25 cellular contexts compared by ENCODE assay signal in genomic region chr9:8533681-8534080, GRCh38.
"Had no signal": no experiment of that assay in that cellular context is flagged by ENCODE, and none has a peak within 500 bp of the region (broad histone marks: within the 10 kb centered on the region; RNA-seq: fewer than 3 reads in every experiment).

No MANE protein-coding gene starts in this region.

- H3K27me3 ChIP-seq: neutrophil, right atrium auricular region, right lobe of liver, stomach, suprapubic skin, tibial artery, uterus had no signal

- H3K9ac ChIP-seq: parathyroid adenoma had no signal

- H3K79me2 ChIP-seq: parathyroid adenoma had no signal

- DNase-seq: hypothalamus; immature natural killer cell; kidney; left ventricle myocardium inferior; naive thymus-derived CD8-positive, alpha-beta T cell; occipital lobe; psoas muscle; right lobe of liver; stimulated activated CD4-positive, alpha-beta T cell treated with anti-CD3 and anti-CD28 coated beads, Interleukin-12 subunit alpha, Interleukin-12 subunit beta, amount 100 ng/mL, for 4 hours; stimulated activated CD4-positive, alpha-beta T cell treated with anti-CD3 and anti-CD28 coated beads, Interleukin-15, amount 100 ng/mL, for 24 hours; stimulated activated CD4-positive, alpha-beta T cell treated with anti-CD3 and anti-CD28 coated beads, Interleukin-2, amount 100 ng/mL, for 24 hours; stimulated activated CD4-positive, alpha-beta T cell treated with anti-CD3 and anti-CD28 coated beads, Interleukin-4, amount 100 ng/mL, for 1 hour; stimulated activated naive B cell treated with anti-CD40 and anti-IgM and Interleukin-4, amounts not matched to agents 10 μg/mL and 1 μg/mL and 100 μg/mL, for 72 hours; stimulated activated naive CD8-positive, alpha-beta T cell treated with anti-CD3 and anti-CD28 coated beads, Interleukin-15, Interleukin-2, amounts not matched to agents 100 U/mL and 50 U/mL, for 24 hours; stomach; tibial artery; uterus had no signal

- H3K27ac ChIP-seq: left ventricle myocardium inferior, neutrophil, parathyroid adenoma, psoas muscle, right atrium auricular region, right lobe of liver, skin epidermis, stomach, suprapubic skin, thoracic aorta, tibial artery, uterus had no signal

- H3K36me3 ChIP-seq: left ventricle myocardium inferior, neutrophil, right atrium auricular region, right lobe of liver, stomach, suprapubic skin, thoracic aorta, tibial artery, uterus had no signal

- ATAC-seq: naive thymus-derived CD8-positive, alpha-beta T cell; psoas muscle; right lobe of liver; stimulated activated naive B cell treated with anti-CD40 and anti-IgM and Interleukin-4, amounts not matched to agents 10 μg/mL and 1 μg/mL and 100 μg/mL, for 72 hours; stimulated activated naive CD8-positive, alpha-beta T cell treated with anti-CD3 and anti-CD28 coated beads, Interleukin-15, Interleukin-2, amounts not matched to agents 100 U/mL and 50 U/mL, for 24 hours had no signal

- H3K4me1 ChIP-seq: left ventricle myocardium inferior, parathyroid adenoma, psoas muscle, right atrium auricular region, right lobe of liver, stomach, suprapubic skin, tibial artery, uterus had no signal

- H3K4me3 ChIP-seq: left ventricle myocardium inferior, lung, psoas muscle, right atrium auricular region, right lobe of liver, skin epidermis, stomach, suprapubic skin, thoracic aorta, tibial artery, uterus had no signal

- FAIRE-seq: islet of Langerhans, kidney had no signal
